In genomic region chr20:19598117-19598516, GRCh38 we compare ENCODE assay signal across 3 cellular contexts.
TF ChIP-seq lines count a peak whose summit lies in the region.

No MANE protein-coding gene starts in this region.

TF ChIP-seq in GM23338, 12 proteins besides CTCF, POLR2A, EP300 and RAD21:
- TF ChIP-seq STAT1 (IDR thresholded peaks at IDR 0.05; ENCODE audit: unreplicated experiment) (no peak), NANOG (IDR thresholded peaks at IDR 0.05; ENCODE audit: borderline replicate concordance) (no peak), JUNB (IDR thresholded peaks at IDR 0.05; ENCODE audit: unreplicated experiment) (no peak), CREB1 (CRISPR knock-in tag; IDR thresholded peaks at IDR 0.05; ENCODE audit: low read depth) (no peak), ETS1 (IDR thresholded peaks at IDR 0.05) (no peak)
TF ChIP-seq in GM23338: peak in this region for 0.

TF ChIP-seq in H1, 55 proteins besides CTCF, POLR2A, EP300 and RAD21:
- TF ChIP-seq NRF1 (IDR thresholded peaks at IDR 0.05; ENCODE audit: low read depth, low read length) (no peak), CBX8 (IDR thresholded peaks at IDR 0.05; ENCODE audit: borderline replicate concordance, low read depth, low read length) (no peak), MAX (IDR thresholded peaks at IDR 0.05) (peak; percentile 47), CREB1 (IDR thresholded peaks at IDR 0.05) (no peak), KDM1A (IDR thresholded peaks at IDR 0.05; ENCODE audit: borderline replicate concordance, low read length) (peak; percentile 55; the same call in 1 of the 2 replicates), POU5F1 (IDR thresholded peaks at IDR 0.05; ENCODE audit: low read depth, low read length) (0 out of 2 replicates have a peak, but pooled peaks have one; percentile 78), TCF12 (IDR thresholded peaks at IDR 0.05; ENCODE audit: low read depth, low read length) (0 out of 2 replicates have a peak, but pooled peaks have one; percentile 22)

TF ChIP-seq in HepG2, 621 proteins besides CTCF, POLR2A, EP300 and RAD21:
- no peak for TF ChIP-seq BRD4 (CRISPR knock-in tag; IDR thresholded peaks at IDR 0.05)
- TF ChIP-seq TIGD3 (CRISPR knock-in tag; IDR thresholded peaks at IDR 0.05; ENCODE audit: borderline replicate concordance) = no peak
- TF ChIP-seq FOSL1 (CRISPR knock-in tag; IDR thresholded peaks at IDR 0.05; ENCODE audit: borderline replicate concordance) = no peak
- TF ChIP-seq U2AF2 (IDR thresholded peaks at IDR 0.05; ENCODE audit: low read depth, low read length) = no peak
- TF ChIP-seq ZNF607 (CRISPR knock-in tag; IDR thresholded peaks at IDR 0.05; ENCODE audit: borderline replicate concordance) = no peak
- TF ChIP-seq ZNF337 (CRISPR knock-in tag; IDR thresholded peaks at IDR 0.05; ENCODE audit: borderline replicate concordance, low read depth) = no peak
- no peak for TF ChIP-seq ZFP36L2 (CRISPR knock-in tag; IDR thresholded peaks at IDR 0.05)
- TF ChIP-seq TFDP2 (CRISPR knock-in tag; IDR thresholded peaks at IDR 0.05) = no peak
- TF ChIP-seq ZNF670 (CRISPR knock-in tag; IDR thresholded peaks at IDR 0.05; ENCODE audit: borderline replicate concordance) = no peak
- TF ChIP-seq ZNF318 (CRISPR knock-in tag; IDR thresholded peaks at IDR 0.05) = no peak
- no peak for TF ChIP-seq ARID3A (IDR thresholded peaks at IDR 0.05; ENCODE audit: low read depth, low read length)
- no peak for TF ChIP-seq HDAC1 (CRISPR knock-in tag; IDR thresholded peaks at IDR 0.05)
